ENCODE assay signal across 11 cellular contexts in the genomic region with DNA sequence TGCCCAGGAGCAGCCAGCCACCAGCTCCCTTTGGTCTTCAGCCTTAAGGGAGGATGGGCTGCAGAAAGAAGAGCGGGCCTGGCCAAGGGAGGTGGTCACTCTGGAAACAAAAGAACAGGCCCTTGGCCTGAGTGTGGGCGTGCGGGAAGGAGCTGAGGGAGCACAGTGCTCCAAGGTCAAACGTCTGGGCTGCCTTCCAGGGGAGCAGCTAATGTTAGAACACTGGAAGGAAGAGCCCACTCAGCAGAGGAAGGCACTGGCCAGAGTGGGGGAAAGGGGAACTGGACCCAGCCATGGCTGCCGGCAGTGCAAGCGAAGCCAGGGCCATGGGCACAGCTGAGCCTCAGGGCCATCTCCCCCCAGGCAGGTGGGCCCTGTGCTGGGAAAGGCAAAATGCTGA. TPM values are rescaled to one million over a fixed set of nuclear protein-coding genes. Genes with fewer than 3 reads are reported as not detected.
DNase-seq lines count a peak whose midpoint lies in the region; ATAC-seq, FAIRE-seq and TF ChIP-seq lines count a peak whose summit lies in the region.
"Had no signal": no experiment of that assay in that cellular context is flagged by ENCODE, and none has a peak within 500 bp of the region (broad histone marks: within the 10 kb centered on the region; RNA-seq: fewer than 3 reads in every experiment).

No MANE protein-coding gene starts in this region.

- no peak for DNase-seq in activated CD4-positive, alpha-beta T cell treated with anti-CD3 and anti-CD28 coated beads, Interleukin-2, amount 10 ng/mL, durations not matched to agents 7 days and 5 days
- DNase-seq in activated CD4-positive, alpha-beta T cell treated with anti-CD3 and anti-CD28 coated beads, Interleukin-2, amount 50 U/mL, for 48 hours: no peak
- DNase-seq in endothelial cell of umbilical vein (ENCODE audit: low read depth, low spot score) (peak; percentile 96), transverse colon (peak; percentile 69), NCI-H510A (lab: John Stamatoyannopoulos, UW) (no peak)
- DNase-seq in central memory CD4-positive, alpha-beta T cell: no peak
- DNase-seq: amniotic stem cell, NCI-H510A treated with DMSO at 0.1 percent for 48 hours had no signal

- H3K9ac ChIP-seq in endothelial cell of umbilical vein (replicated peaks; ENCODE audit: extremely low read depth, insufficient read depth, low read length): no peak overlapping the region
- H3K9ac ChIP-seq in mucosa of rectum (ENCODE audit: low read depth in 1 of 2, low read length in 2 of 2): peak overlapping the region; percentile 24 to 37

- H3K27me3 ChIP-seq in endothelial cell of umbilical vein (ENCODE audit: control insufficient read depth in 2 of 2, insufficient read depth in 2 of 2, low read length in 2 of 2) (no peaks in the 10 kb centered on the region), mucosa of rectum (ENCODE audit: control insufficient read depth in 2 of 2, insufficient read depth in 2 of 2, low read length in 2 of 2) (no peaks in the 10 kb centered on the region), transverse colon (no peaks in the 10 kb centered on the region)

- no peak overlapping the region for H3K4me3 ChIP-seq in endothelial cell of umbilical vein (replicated peaks in 1 of 3; ENCODE audit: insufficient read depth in 1 of 3, low read depth in 1 of 3, low read length in 3 of 3)
- H3K4me3 ChIP-seq in mucosa of rectum (ENCODE audit: low read length in 2 of 2): peak overlapping the region in 1 of 2 donors; percentile 13
- H3K4me3 ChIP-seq in transverse colon: no peak overlapping the region

- H3K27me3 Mint-ChIP-seq in activated CD4-positive, alpha-beta T cell treated with anti-CD3 and anti-CD28 coated beads, Interleukin-2, amount 10 ng/mL, durations not matched to agents 7 days and 5 days: no peaks in the 10 kb centered on the region

- TF ChIP-seq CTCF in endothelial cell of umbilical vein (IDR thresholded peaks at IDR 0.05; ENCODE audit: extremely low read depth in 1 of 2, insufficient read depth in 1 of 2, low read depth in 1 of 2, low read length in 2 of 2): no peak
- TF ChIP-seq CTCF in transverse colon (IDR thresholded peaks at IDR 0.05): no peak

- H3K27ac ChIP-seq in endothelial cell of umbilical vein (ENCODE audit: insufficient read depth, low read depth, low read length) (peak overlapping the region; percentile 46), mucosa of rectum (ENCODE audit: low read depth in 2 of 2, low read length in 2 of 2) (peak overlapping the region; percentile 67 to 80), transverse colon (peak overlapping the region; percentile 70 to 82 (median 79))

- in situ Hi-C loops in transverse colon (cut with MboI; ENCODE audit: low pct_ligation_motif_present in 1 of 4, low pct_unique_long_range_greater_than_20kb in 1 of 4, low sequenced_read_pairs in 3 of 4): no loop called here

- no peaks in the 10 kb centered on the region for H3K9me3 Mint-ChIP-seq in activated CD4-positive, alpha-beta T cell treated with anti-CD3 and anti-CD28 coated beads, Interleukin-2, amount 10 ng/mL, durations not matched to agents 7 days and 5 days

- peak overlapping the region; percentile 3 for H3K4me2 ChIP-seq in endothelial cell of umbilical vein (ENCODE audit: insufficient read depth, low read length)

- peak overlapping the region; percentile 92 for H3K27ac Mint-ChIP-seq in activated CD4-positive, alpha-beta T cell treated with anti-CD3 and anti-CD28 coated beads, Interleukin-2, amount 10 ng/mL, durations not matched to agents 7 days and 5 days

- H3K4me3 Mint-ChIP-seq in activated CD4-positive, alpha-beta T cell treated with anti-CD3 and anti-CD28 coated beads, Interleukin-2, amount 10 ng/mL, durations not matched to agents 7 days and 5 days: no peak overlapping the region

- dilution Hi-C loops in endothelial cell of umbilical vein (cut with MboI; ENCODE audit: extremely low pct_ligation_motif_present, low sequenced_read_pairs): no loop called here

- peaks cover 67% of the 10 kb centered on the region for H3K36me3 Mint-ChIP-seq in activated CD4-positive, alpha-beta T cell treated with anti-CD3 and anti-CD28 coated beads, Interleukin-2, amount 10 ng/mL, durations not matched to agents 7 days and 5 days (ENCODE audit: low read depth)

- CTCF ChIA-PET in activated CD4-positive, alpha-beta T cell treated with anti-CD3 and anti-CD28 coated beads, Interleukin-2, amount 10 ng/mL, durations not matched to agents 7 days and 5 days (lab: Charles Lee): interaction anchor here (1.1 to 15.0 kb wide), 5 partner anchors 8 to 39 kb away, joined by 3 to 209 read pairs (median 4); no protein-coding TSS in a partner anchor
- CTCF ChIA-PET in endothelial cell of umbilical vein (lab: Charles Lee): interaction anchor here (0.7 to 3.4 kb wide), 21 partner anchors 9 to 92 kb away, joined by 3 to 54 read pairs (median 4); no protein-coding TSS in a partner anchor

- H3K4me1 ChIP-seq in endothelial cell of umbilical vein (ENCODE audit: control insufficient read depth, extremely low read depth, insufficient read depth, low read length) (peaks cover 19% of the 10 kb centered on the region), mucosa of rectum (ENCODE audit: control insufficient read depth in 2 of 2, insufficient read depth in 2 of 2, low read length in 2 of 2) (peaks cover 46 to 56% of the 10 kb centered on the region in 2 donors), transverse colon (peaks cover 41 to 88% (median 56%) of the 10 kb centered on the region in 4 donors)

- H3K4me1 Mint-ChIP-seq in activated CD4-positive, alpha-beta T cell treated with anti-CD3 and anti-CD28 coated beads, Interleukin-2, amount 10 ng/mL, durations not matched to agents 7 days and 5 days: peaks cover 98% of the 10 kb centered on the region

- ATAC-seq in HG03565 (IDR thresholded peaks at IDR 0.05; ENCODE audit: unreplicated experiment): no peak
- ATAC-seq: HCT116 had no signal

- intact Hi-C loops in endothelial cell of umbilical vein (cut with micrococcal nuclease) (loop anchor here (1.0 to 2.0 kb wide), 4 partner anchors 15 to 55 kb away; no protein-coding TSS in a partner anchor), transverse colon (cut with DNase I; ENCODE audit: low total_unique reads) (no loop called here)

- H3K9me1 ChIP-seq in endothelial cell of umbilical vein (replicated peaks; ENCODE audit: control insufficient read depth, extremely low read depth, insufficient read depth, low read length): no peaks in the 10 kb centered on the region

- H3K9me3 ChIP-seq in endothelial cell of umbilical vein (replicated peaks; ENCODE audit: control insufficient read depth, insufficient read depth, low read length) (no peaks in the 10 kb centered on the region), mucosa of rectum (ENCODE audit: control insufficient read depth in 2 of 2, low read length in 2 of 2) (no peaks in the 10 kb centered on the region), transverse colon (no peaks in the 10 kb centered on the region)

- no TSS peak for BruUV-seq in endothelial cell of umbilical vein (replicated peaks; lab: Mats Ljungman, UMichigan)

- POLR2A ChIA-PET in activated CD4-positive, alpha-beta T cell treated with anti-CD3 and anti-CD28 coated beads, Interleukin-2, amount 10 ng/mL, durations not matched to agents 7 days and 5 days (lab: Charles Lee): interaction anchor here (0.7 kb wide), 1 partner anchor 28 kb away, joined by 3 read pairs; no protein-coding TSS in a partner anchor
- POLR2A ChIA-PET in endothelial cell of umbilical vein (lab: Charles Lee): no interaction called here

- H3K36me3 ChIP-seq in endothelial cell of umbilical vein (ENCODE audit: control insufficient read depth in 2 of 2, extremely low read depth in 1 of 2, insufficient read depth in 2 of 2, low read length in 2 of 2) (peaks cover 0 to 3% of the 10 kb centered on the region in 2 experiments), mucosa of rectum (ENCODE audit: control insufficient read depth in 2 of 2, insufficient read depth in 2 of 2, low read length in 2 of 2) (peaks cover 32 to 59% of the 10 kb centered on the region in 2 donors), transverse colon (no peaks in the 10 kb centered on the region)

- no peak overlapping the region for H2AFZ ChIP-seq in endothelial cell of umbilical vein (ENCODE audit: low read depth, low read length)

- TF ChIP-seq POLR2A in endothelial cell of umbilical vein (IDR thresholded peaks at IDR 0.05; ENCODE audit: low read depth, low read length) (no peak), transverse colon (IDR thresholded peaks at IDR 0.05) (no peak)

- H4K20me1 ChIP-seq in endothelial cell of umbilical vein (replicated peaks; ENCODE audit: control insufficient read depth, extremely low read depth, insufficient read depth, low read length): no peaks in the 10 kb centered on the region

- no peaks in the 10 kb centered on the region for H3K79me2 ChIP-seq in endothelial cell of umbilical vein (ENCODE audit: control insufficient read depth, insufficient read depth, low read length)

- peak; percentile 99 for FAIRE-seq in endothelial cell of umbilical vein (lab: Jason Lieb, UNC)

- 47% methylated on average over 6 of the region's 6 CpGs; no CpG with 5 or more reads in 1 of the 2 donors for WGBS in transverse colon (ENCODE audit: low coverage in 1 of 2), 2 donors

- TF ChIP-seq EP300 in transverse colon (IDR thresholded peaks at IDR 0.05; ENCODE audit: low read depth): no peak

TF ChIP-seq in endothelial cell of umbilical vein, 7 proteins besides CTCF, POLR2A, EP300 and RAD21:
- TF ChIP-seq, protein P1, sequence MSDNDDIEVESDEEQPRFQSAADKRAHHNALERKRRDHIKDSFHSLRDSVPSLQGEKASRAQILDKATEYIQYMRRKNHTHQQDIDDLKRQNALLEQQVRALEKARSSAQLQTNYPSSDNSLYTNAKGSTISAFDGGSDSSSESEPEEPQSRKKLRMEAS (IDR thresholded peaks at IDR 0.05; ENCODE audit: insufficient read depth, insufficient read length): no peak
- TF ChIP-seq EZH2 (IDR thresholded peaks at IDR 0.05; ENCODE audit: borderline replicate concordance, low read depth, low read length, severe bottlenecking) (no peak), MYC (IDR thresholded peaks at IDR 0.05; ENCODE audit: low read depth, low read length) (no peak), POLR2AphosphoS5 (IDR thresholded peaks at IDR 0.05; ENCODE audit: insufficient read depth, low read depth, low read length) (peak; percentile 50)

RNA-seq across cellular contexts. Expression of a gene that starts 42.7 kb away (rescaled TPM):
- total RNA-seq in activated CD4-positive, alpha-beta T cell treated with anti-CD3 and anti-CD28 coated beads, Interleukin-2, amount 10 ng/mL, durations not matched to agents 7 days and 5 days: 10 to 100 TPM; 30.1 to 30.9 TPM
- 17.2 and 21.1 TPM in 2 replicates for total RNA-seq in endothelial cell of umbilical vein
- 8.2 and 8.5 TPM in 2 replicates for polyA plus RNA-seq in endothelial cell of umbilical vein
- 6.5 and 7.7 TPM in 2 replicates for polyA plus RNA-seq in endothelial cell of umbilical vein (2011; cell fraction: cytosol; rRNA removed)
- 12.1 and 13.0 TPM in 2 replicates for polyA plus RNA-seq in endothelial cell of umbilical vein (2011; cell fraction: nucleus; rRNA removed)
- 10.3 and 12.2 TPM in 2 replicates for polyA plus RNA-seq in endothelial cell of umbilical vein (2012)
- 13.2 and 20.2 TPM in 2 replicates for polyA minus RNA-seq in endothelial cell of umbilical vein
- 14.0 TPM for polyA minus RNA-seq in endothelial cell of umbilical vein (2011; cell fraction: cytosol; rRNA and poly(A)+ RNA removed)
- 13.3 and 15.2 TPM in 2 replicates for polyA minus RNA-seq in endothelial cell of umbilical vein (2011; cell fraction: nucleus; rRNA and poly(A)+ RNA removed)
- 100 to 1,000 TPM in 1 of 4 donors, 10 to 100 TPM in 3; 41.0 to 110 (median 50.0) TPM for total RNA-seq in transverse colon

Comparison
In these comparisons a context has a peak if more than half of its experiments do, and no peak if none do; other contexts are left out.
1. DNase-seq: peak in endothelial cell of umbilical vein (single experiment) and transverse colon (single experiment); none in activated CD4-positive, alpha-beta T cell treated with anti-CD3 and anti-CD28 coated beads, Interleukin-2, amount 10 ng/mL, durations not matched to agents 7 days and 5 days (single experiment), activated CD4-positive, alpha-beta T cell treated with anti-CD3 and anti-CD28 coated beads, Interleukin-2, amount 50 U/mL, for 48 hours (0 of 2), NCI-H510A (single experiment) and central memory CD4-positive, alpha-beta T cell (single experiment).
2. Peak in every context shown above with its lines, with median percentiles within 50 percentile points of each other: H3K27ac ChIP-seq.